Comparison of ENCODE assay signal across 3 cellular contexts in genomic region chr11:92611157-92611556, GRCh38.
TF ChIP-seq lines count a peak whose summit lies in the region.

No MANE protein-coding gene starts in this region.

TF ChIP-seq in GM23338, 12 proteins besides CTCF, POLR2A, EP300 and RAD21 (continues in another document):
- TF ChIP-seq REST (IDR thresholded peaks at IDR 0.05; ENCODE audit: unreplicated experiment) (no peak), POLR2AphosphoS5 (IDR thresholded peaks at IDR 0.05; ENCODE audit: low read depth) (no peak), ZNF114 (CRISPR knock-in tag; IDR thresholded peaks at IDR 0.05) (no peak), EZH2phosphoT487 (IDR thresholded peaks at IDR 0.05; ENCODE audit: unreplicated experiment) (no peak), JUNB (IDR thresholded peaks at IDR 0.05; ENCODE audit: unreplicated experiment) (no peak), ETS1 (IDR thresholded peaks at IDR 0.05) (no peak), ZNF331 (CRISPR knock-in tag; IDR thresholded peaks at IDR 0.05; ENCODE audit: low read depth) (no peak), NANOG (IDR thresholded peaks at IDR 0.05; ENCODE audit: borderline replicate concordance) (no peak)

TF ChIP-seq in WTC11, 78 proteins besides CTCF, POLR2A, EP300 and RAD21 (continues in another document):
- TF ChIP-seq CREM (CRISPR knock-in tag; IDR thresholded peaks at IDR 0.05) (no peak), IRF1 (CRISPR knock-in tag; IDR thresholded peaks at IDR 0.05) (no peak), ESRRA (CRISPR knock-in tag; IDR thresholded peaks at IDR 0.05; ENCODE audit: borderline replicate concordance) (no peak), ZBTB43 (CRISPR knock-in tag; IDR thresholded peaks at IDR 0.05) (no peak), FOXJ3 (CRISPR knock-in tag; IDR thresholded peaks at IDR 0.05; ENCODE audit: borderline replicate concordance) (no peak), PREB (CRISPR knock-in tag; IDR thresholded peaks at IDR 0.05; ENCODE audit: borderline replicate concordance) (no peak), SP1 (CRISPR knock-in tag; conservative IDR thresholded peaks at IDR 0.05) (no peak), USF2 (CRISPR knock-in tag; IDR thresholded peaks at IDR 0.05) (no peak), ERG (CRISPR knock-in tag; IDR thresholded peaks at IDR 0.05) (no peak), E2F4 (CRISPR knock-in tag; IDR thresholded peaks at IDR 0.05; ENCODE audit: borderline replicate concordance, low read depth) (no peak), FOXK1 (CRISPR knock-in tag; IDR thresholded peaks at IDR 0.05) (no peak), NFE2L1 (CRISPR knock-in tag; IDR thresholded peaks at IDR 0.05) (no peak), ARID4B (CRISPR knock-in tag; IDR thresholded peaks at IDR 0.05; ENCODE audit: borderline replicate concordance) (no peak), CREB1 (CRISPR knock-in tag; IDR thresholded peaks at IDR 0.05) (no peak)

TF ChIP-seq in HEK293T, 16 proteins besides CTCF, POLR2A, EP300 and RAD21:
- no peak for TF ChIP-seq CTBP1 (IDR thresholded peaks at IDR 0.05; ENCODE audit: borderline replicate concordance)
- TF ChIP-seq ELF4 (IDR thresholded peaks at IDR 0.05), result no peak
- no peak for TF ChIP-seq FOXA1 (IDR thresholded peaks at IDR 0.05)
- no peak for TF ChIP-seq NFRKB (IDR thresholded peaks at IDR 0.05)
- no peak for TF ChIP-seq SUZ12 (IDR thresholded peaks at IDR 0.05)
- TF ChIP-seq HDGF (IDR thresholded peaks at IDR 0.05; ENCODE audit: borderline replicate concordance), result no peak
